Comparison of ENCODE assay signal across 8 cellular contexts in the genomic region with DNA sequence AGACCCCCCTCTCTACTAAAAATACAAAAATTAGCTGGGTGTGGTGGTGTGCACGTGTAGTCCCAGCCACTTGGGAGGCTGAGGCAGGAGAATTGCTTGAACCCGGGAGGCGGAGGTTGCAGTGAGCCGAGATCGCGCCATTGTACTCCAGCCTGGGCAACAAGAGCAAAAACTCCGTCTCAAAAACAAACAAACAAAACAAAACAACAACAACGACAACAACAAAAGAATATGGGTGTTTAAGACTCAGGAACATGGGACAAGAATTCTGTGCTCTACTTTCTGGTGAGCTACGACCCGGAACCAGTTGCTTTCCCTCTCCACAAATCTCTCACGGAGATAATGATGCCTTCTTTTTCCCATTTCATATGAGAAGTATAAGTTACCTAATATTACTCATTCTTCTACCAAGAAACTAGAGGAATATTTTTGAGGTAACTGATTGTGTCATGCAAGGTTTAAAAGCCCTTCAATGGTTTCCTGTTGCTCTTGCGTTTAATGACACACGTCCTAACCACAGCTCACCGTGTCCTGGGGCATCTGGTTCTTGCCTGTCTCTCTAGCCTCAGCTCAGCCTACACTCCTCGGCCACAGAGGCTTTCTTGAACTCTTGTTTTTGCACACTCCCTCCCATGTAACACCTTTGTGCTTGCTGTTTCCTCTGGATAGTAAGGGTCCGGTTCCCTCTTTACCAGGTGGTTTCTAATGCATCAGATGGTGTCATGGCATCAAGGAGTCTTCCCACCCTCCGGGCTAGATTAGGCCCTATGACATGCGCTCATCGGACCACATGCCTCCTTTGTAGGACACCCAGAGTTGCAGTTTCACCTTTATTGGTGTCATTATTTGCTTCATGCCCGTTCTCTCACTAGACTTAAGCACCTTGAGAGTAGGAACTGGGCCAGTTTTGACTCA.
DNase-seq lines count a peak whose midpoint lies in the region; ATAC-seq and TF ChIP-seq lines count a peak whose summit lies in the region.

No MANE protein-coding gene starts in this region.

- DNase-seq in GM06990 (ENCODE audit: extremely low read depth, insufficient read length), result peak; percentile 70
- peak; percentile 9 for DNase-seq in HFF-Myc (ENCODE audit: extremely low read depth, low read depth)
- DNase-seq in OCI-LY7 (ENCODE audit: low spot score), result peak; percentile 16
- DNase-seq in activated naive CD8-positive, alpha-beta T cell treated with anti-CD3 and anti-CD28 coated beads, Interleukin-2, amount 10 ng/mL, durations not matched to agents 7 days and 5 days, result peak; percentile 64
- peak; percentile 50 for DNase-seq in stimulated activated CD4-positive, alpha-beta T cell treated with anti-CD3 and anti-CD28 coated beads, Interleukin-4, amount 100 ng/mL, for 1 hour
- no peak for DNase-seq in DMS53 treated with DMSO at 0.1 percent for 48 hours (lab: John Stamatoyannopoulos, UW; ENCODE audit: unreplicated experiment)
- DNase-seq in AG08396 (ENCODE audit: low spot score), result no peak
- no peak for DNase-seq in NCI-H526 (lab: John Stamatoyannopoulos, UW)

- peak; percentile 77 for ATAC-seq in activated naive CD8-positive, alpha-beta T cell treated with anti-CD3 and anti-CD28 coated beads, Interleukin-2, amount 10 ng/mL, durations not matched to agents 7 days and 5 days (ENCODE audit: low read depth)

- H3K27me3 ChIP-seq in GM06990 (replicated peaks; ENCODE audit: control insufficient read depth, insufficient read depth, low read length), result no peaks in the 10 kb centered on the region

- CTCF ChIA-PET in OCI-LY7 (lab: Charles Lee; ENCODE audit: unreplicated experiment), result no interaction called here

- peaks cover 69% of the 10 kb centered on the region for H3K4me1 Mint-ChIP-seq in activated naive CD8-positive, alpha-beta T cell treated with anti-CD3 and anti-CD28 coated beads, Interleukin-2, amount 10 ng/mL, durations not matched to agents 7 days and 5 days

- no peak overlapping the region for H2AFZ ChIP-seq in OCI-LY7 (ENCODE audit: low read length)

- no peaks in the 10 kb centered on the region for H3K4me1 ChIP-seq in OCI-LY7 (ENCODE audit: insufficient read depth, low read length, poor library complexity, severe bottlenecking)

- POLR2A ChIA-PET in OCI-LY7 (lab: Charles Lee), result no interaction called here
- POLR2A ChIA-PET in activated naive CD8-positive, alpha-beta T cell treated with anti-CD3 and anti-CD28 coated beads, Interleukin-2, amount 10 ng/mL, durations not matched to agents 7 days and 5 days (lab: Charles Lee), result interaction anchor here (0.5 to 3.2 kb wide), 3 partner anchors 30 to 376 kb away, joined by 4 to 14 read pairs (median 4); no protein-coding TSS in a partner anchor

- no peaks in the 10 kb centered on the region for H3K9me3 ChIP-seq in OCI-LY7 (ENCODE audit: low read length)

- no peaks in the 10 kb centered on the region for H3K27me3 Mint-ChIP-seq in activated naive CD8-positive, alpha-beta T cell treated with anti-CD3 and anti-CD28 coated beads, Interleukin-2, amount 10 ng/mL, durations not matched to agents 7 days and 5 days

- H3K9me2 ChIP-seq in OCI-LY7 (ENCODE audit: insufficient read depth, low read length), result no peaks in the 10 kb centered on the region

- no peak overlapping the region for H3K4me2 ChIP-seq in OCI-LY7 (ENCODE audit: low read length)

- BruUV-seq in OCI-LY7 (replicated peaks; lab: Mats Ljungman, UMichigan), result no TSS peak

- TF ChIP-seq CTCF in GM06990 (IDR thresholded peaks at IDR 0.05; ENCODE audit: insufficient read depth, low read length, poor library complexity, severe bottlenecking), result no peak
- no peak for TF ChIP-seq CTCF in HFF-Myc (IDR thresholded peaks at IDR 0.05; ENCODE audit: low read depth, low read length, missing control alignments)
- TF ChIP-seq CTCF in OCI-LY7 (conservative IDR thresholded peaks at IDR 0.05; ENCODE audit: low read length), result no peak

- no peaks in the 10 kb centered on the region for H3K9me3 Mint-ChIP-seq in activated naive CD8-positive, alpha-beta T cell treated with anti-CD3 and anti-CD28 coated beads, Interleukin-2, amount 10 ng/mL, durations not matched to agents 7 days and 5 days

- intact Hi-C loops in OCI-LY7 (cut with micrococcal nuclease; ENCODE audit: unreplicated experiment), result no loop called here

- peak overlapping the region; percentile 98 for H3K27ac Mint-ChIP-seq in activated naive CD8-positive, alpha-beta T cell treated with anti-CD3 and anti-CD28 coated beads, Interleukin-2, amount 10 ng/mL, durations not matched to agents 7 days and 5 days

- no peaks in the 10 kb centered on the region for H3K79me2 ChIP-seq in OCI-LY7 (ENCODE audit: insufficient read depth, low read depth, low read length)

- H3K4me3 Mint-ChIP-seq in activated naive CD8-positive, alpha-beta T cell treated with anti-CD3 and anti-CD28 coated beads, Interleukin-2, amount 10 ng/mL, durations not matched to agents 7 days and 5 days, result peak overlapping the region; percentile 61

- H3K36me3 Mint-ChIP-seq in activated naive CD8-positive, alpha-beta T cell treated with anti-CD3 and anti-CD28 coated beads, Interleukin-2, amount 10 ng/mL, durations not matched to agents 7 days and 5 days, result peaks cover 19% of the 10 kb centered on the region

- H3K4me3 ChIP-seq in GM06990 (replicated peaks; ENCODE audit: low read depth, low read length) (no peak overlapping the region), HFF-Myc (replicated peaks; ENCODE audit: low read depth, low read length) (no peak overlapping the region), OCI-LY7 (ENCODE audit: low read depth, low read length, poor library complexity, severe bottlenecking) (no peak overlapping the region)

- no peaks in the 10 kb centered on the region for H4K20me1 ChIP-seq in OCI-LY7 (ENCODE audit: insufficient read depth, low read length)

- no peak overlapping the region for H3K27ac ChIP-seq in OCI-LY7 (ENCODE audit: low read depth, low read length, poor library complexity, severe bottlenecking)

- H3K36me3 ChIP-seq in GM06990 (ENCODE audit: control insufficient read depth, insufficient read depth, low read length) (no peaks in the 10 kb centered on the region), OCI-LY7 (ENCODE audit: insufficient read depth, low read length) (no peaks in the 10 kb centered on the region)

Comparison
In these comparisons a context has a peak if more than half of its experiments do, and no peak if none do; other contexts are left out.
1. DNase-seq: peak in GM06990 (single experiment), HFF-Myc (single experiment), OCI-LY7 (single experiment), activated naive CD8-positive, alpha-beta T cell treated with anti-CD3 and anti-CD28 coated beads, Interleukin-2, amount 10 ng/mL, durations not matched to agents 7 days and 5 days (single experiment) and stimulated activated CD4-positive, alpha-beta T cell treated with anti-CD3 and anti-CD28 coated beads, Interleukin-4, amount 100 ng/mL, for 1 hour (single experiment); none in DMS53 treated with DMSO at 0.1 percent for 48 hours (single experiment), AG08396 (single experiment) and NCI-H526 (0 of 2).